ENCODE assay signal across 19 cellular contexts in the genomic region with DNA sequence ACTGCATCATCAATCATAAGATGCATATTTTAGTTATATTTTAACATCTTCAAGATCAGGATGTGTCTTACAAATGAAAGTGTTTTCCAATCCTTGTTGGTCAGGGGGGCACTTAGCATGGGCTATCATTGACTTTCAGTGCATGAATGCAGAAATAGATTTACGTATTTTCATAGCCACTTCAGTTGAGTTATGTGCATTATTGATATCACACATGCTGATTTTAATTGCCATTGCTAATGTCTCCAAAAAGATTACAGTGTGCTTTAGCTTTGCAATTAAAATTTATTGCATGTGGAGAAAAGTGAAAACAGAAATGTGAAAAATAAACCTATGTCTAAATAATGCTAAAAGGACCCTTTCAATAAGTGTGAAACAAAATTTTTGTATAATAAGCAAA. TPM values are rescaled to one million over a fixed set of nuclear protein-coding genes. Genes with fewer than 3 reads are reported as not detected.
"Had no signal": no experiment of that assay in that cellular context is flagged by ENCODE, and none has a peak within 500 bp of the region (broad histone marks: within the 10 kb centered on the region; RNA-seq: fewer than 3 reads in every experiment).

No MANE protein-coding gene starts in this region.

- H3K27me3 ChIP-seq: MG63 had no signal

- H3K27ac ChIP-seq: RWPE1 had no signal

- H3K4me3 ChIP-seq: MG63 had no signal

- DNase-seq: IMR-90; Karpas-422; KG1; MG63; NCI-H1092; NCI-H1105 treated with DMSO at 0.1 percent for 48 hours; NCI-H1436 treated with DMSO at 0.1 percent for 48 hours; NCI-H1694; NCI-H187 treated with DMSO at 0.1 percent for 48 hours; NCI-H2029 treated with DMSO at 0.1 percent for 48 hours; NCI-H2171 treated with DMSO at 0.1 percent for 48 hours; NCI-H82; NK-92 treated with Interleukin-12 subunit alpha and Interleukin-12 subunit beta, amount 100 ng/mL, for 24 hours; PC-3; SHP77; T-helper 1 cell; T-helper 17 cell had no signal

- H3K36me3 ChIP-seq: MG63 had no signal

RNA-seq across cellular contexts. Expression of a gene that starts 55.6 kb away (rescaled TPM):
- polyA plus RNA-seq: HepG2, IMR-90 had no signal
